ENCODE assay signal across 1 cellular context in the genomic region with DNA sequence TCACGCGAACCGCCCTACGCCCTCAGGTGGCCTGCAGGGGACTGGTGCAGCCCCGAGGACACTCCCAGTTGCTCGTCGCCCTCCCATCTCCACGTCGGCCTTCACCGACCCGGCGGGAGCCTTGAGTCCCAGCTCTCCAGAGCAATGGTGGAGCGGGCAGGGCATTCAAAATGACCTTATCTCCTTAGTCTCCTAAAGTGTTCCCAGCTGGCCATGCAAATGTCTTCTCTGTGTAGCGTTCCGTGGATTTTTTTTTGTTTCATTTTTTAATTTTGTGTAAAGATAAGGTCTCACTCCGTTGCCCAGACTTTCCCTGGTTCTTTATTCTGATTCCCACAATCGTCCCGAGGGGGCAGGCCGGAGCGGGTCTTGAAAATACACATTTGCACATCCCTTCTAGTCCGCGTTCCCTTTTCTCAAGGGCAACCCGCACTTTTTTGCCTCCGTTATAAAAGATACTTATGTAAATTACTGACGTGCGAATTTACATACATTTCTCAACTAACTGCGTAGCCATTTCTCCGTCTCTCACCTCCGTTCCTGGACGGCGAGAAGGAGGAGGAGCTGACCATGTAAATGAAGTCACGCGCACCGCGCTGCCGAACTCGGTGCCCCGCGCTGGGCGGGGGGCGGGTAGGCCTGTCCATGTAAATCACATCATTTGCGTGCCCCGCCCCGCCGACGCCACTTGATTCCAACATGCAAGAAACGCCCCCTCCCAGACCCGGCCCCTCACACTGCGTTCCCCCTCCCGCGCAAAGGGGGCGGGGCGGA.
TF ChIP-seq lines count a peak whose summit lies in the region.

No MANE protein-coding gene starts in this region.

TF ChIP-seq in K562, 482 proteins besides CTCF, POLR2A, EP300 and RAD21 (continued from another document and continues in another):
- TF ChIP-seq JUND (IDR thresholded peaks at IDR 0.05; ENCODE audit: borderline replicate concordance, low read depth, low read length) (peak; percentile 35; the same call in 1 of the 2 replicates), JUND (tag; IDR thresholded peaks at IDR 0.05; ENCODE audit: borderline replicate concordance, low read depth, low read length) (peak; percentile 47; the same call in 1 of the 3 replicates), MCM7 (IDR thresholded peaks at IDR 0.05) (no peak), THRA (IDR thresholded peaks at IDR 0.05) (no peak), ZNF785 (CRISPR knock-in tag; IDR thresholded peaks at IDR 0.05) (no peak), ATF7 (IDR thresholded peaks at IDR 0.05) (peak; percentile 85), ARID1B (IDR thresholded peaks at IDR 0.05) (peak; percentile 53), ZNF551 (CRISPR knock-in tag; IDR thresholded peaks at IDR 0.05) (no peak), MIER1 (IDR thresholded peaks at IDR 0.05; ENCODE audit: low read depth) (peak; percentile 60; the same call in 1 of the 2 replicates), ADNP (tag; IDR thresholded peaks at IDR 0.05) (no peak), CBX2 (IDR thresholded peaks at IDR 0.05; ENCODE audit: insufficient read depth, low read length, poor library complexity, severe bottlenecking) (no peak), SMAD3 (CRISPR knock-in tag; conservative IDR thresholded peaks at IDR 0.05) (no peak), ZBTB7A (IDR thresholded peaks at IDR 0.05; ENCODE audit: borderline replicate concordance, control insufficient read depth, low read depth, low read length) (peak; percentile 55; the same call in 1 of the 2 replicates), EHMT2 (IDR thresholded peaks at IDR 0.05) (no peak), GABPB1 (CRISPR knock-in tag; IDR thresholded peaks at IDR 0.05) (no peak; the same call in 1 of the 2 replicates), ETV1 (tag; conservative IDR thresholded peaks at IDR 0.05; ENCODE audit: low read depth) (0 out of 2 replicates have a peak, but pooled peaks have one; percentile 30), TRIM24 (IDR thresholded peaks at IDR 0.05) (peak in 1 of 2 experiments; percentile 66; a peak in 2 of 4 replicates), ZNF175 (CRISPR knock-in tag; IDR thresholded peaks at IDR 0.05; ENCODE audit: low read depth) (no peak; the same call in 1 of the 2 replicates), RBM39 (optimal IDR thresholded peaks at IDR 0.05; ENCODE audit: low read depth, low read length) (no peak), TCF7L2 (IDR thresholded peaks at IDR 0.05; ENCODE audit: low read depth, low read length) (no peak), HDAC1 (IDR thresholded peaks at IDR 0.05) (no peak), ZNF583 (CRISPR knock-in tag; IDR thresholded peaks at IDR 0.05) (no peak), HMG20B (CRISPR knock-in tag; IDR thresholded peaks at IDR 0.05) (no peak), EWSR1 (IDR thresholded peaks at IDR 0.05; ENCODE audit: borderline replicate concordance, low read depth, partially characterized antibody) (no peak), ETV5 (CRISPR knock-in tag; IDR thresholded peaks at IDR 0.05; ENCODE audit: low read depth) (0 out of 2 replicates have a peak, but pooled peaks have one; percentile 16), SOX6 (IDR thresholded peaks at IDR 0.05) (no peak), ZBTB33 (CRISPR knock-in tag; IDR thresholded peaks at IDR 0.05) (peak; percentile 8; the same call in 1 of the 2 replicates), LEF1 (IDR thresholded peaks at IDR 0.05) (0 out of 2 replicates have a peak, but pooled peaks have one; percentile 15), ZNF740 (CRISPR knock-in tag; IDR thresholded peaks at IDR 0.05) (no peak), ZNF740 (tag; IDR thresholded peaks at IDR 0.05) (no peak), SMAD4 (CRISPR knock-in tag; conservative IDR thresholded peaks at IDR 0.05) (no peak; the same call in 1 of the 2 replicates), CBFB (CRISPR knock-in tag; IDR thresholded peaks at IDR 0.05) (no peak), ZNF57 (CRISPR knock-in tag; IDR thresholded peaks at IDR 0.05) (no peak), KAT7 (CRISPR knock-in tag; IDR thresholded peaks at IDR 0.05; ENCODE audit: borderline replicate concordance) (no peak; the same call in 1 of the 2 replicates)
- TF ChIP-seq, protein P1, sequence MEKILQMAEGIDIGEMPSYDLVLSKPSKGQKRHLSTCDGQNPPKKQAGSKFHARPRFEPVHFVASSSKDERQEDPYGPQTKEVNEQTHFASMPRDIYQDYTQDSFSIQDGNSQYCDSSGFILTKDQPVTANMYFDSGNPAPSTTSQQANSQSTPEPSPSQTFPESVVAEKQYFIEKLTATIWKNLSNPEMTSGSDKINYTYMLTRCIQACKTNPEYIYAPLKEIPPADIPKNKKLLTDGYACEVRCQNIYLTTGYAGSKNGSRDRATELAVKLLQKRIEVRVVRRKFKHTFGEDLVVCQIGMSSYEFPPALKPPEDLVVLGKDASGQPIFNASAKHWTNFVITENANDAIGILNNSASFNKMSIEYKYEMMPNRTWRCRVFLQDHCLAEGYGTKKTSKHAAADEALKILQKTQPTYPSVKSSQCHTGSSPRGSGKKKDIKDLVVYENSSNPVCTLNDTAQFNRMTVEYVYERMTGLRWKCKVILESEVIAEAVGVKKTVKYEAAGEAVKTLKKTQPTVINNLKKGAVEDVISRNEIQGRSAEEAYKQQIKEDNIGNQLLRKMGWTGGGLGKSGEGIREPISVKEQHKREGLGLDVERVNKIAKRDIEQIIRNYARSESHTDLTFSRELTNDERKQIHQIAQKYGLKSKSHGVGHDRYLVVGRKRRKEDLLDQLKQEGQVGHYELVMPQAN (IDR thresholded peaks at IDR 0.05; ENCODE audit: borderline replicate concordance) = 0 out of 2 replicates have a peak, but pooled peaks have one; percentile 53
- TF ChIP-seq, protein P2, sequence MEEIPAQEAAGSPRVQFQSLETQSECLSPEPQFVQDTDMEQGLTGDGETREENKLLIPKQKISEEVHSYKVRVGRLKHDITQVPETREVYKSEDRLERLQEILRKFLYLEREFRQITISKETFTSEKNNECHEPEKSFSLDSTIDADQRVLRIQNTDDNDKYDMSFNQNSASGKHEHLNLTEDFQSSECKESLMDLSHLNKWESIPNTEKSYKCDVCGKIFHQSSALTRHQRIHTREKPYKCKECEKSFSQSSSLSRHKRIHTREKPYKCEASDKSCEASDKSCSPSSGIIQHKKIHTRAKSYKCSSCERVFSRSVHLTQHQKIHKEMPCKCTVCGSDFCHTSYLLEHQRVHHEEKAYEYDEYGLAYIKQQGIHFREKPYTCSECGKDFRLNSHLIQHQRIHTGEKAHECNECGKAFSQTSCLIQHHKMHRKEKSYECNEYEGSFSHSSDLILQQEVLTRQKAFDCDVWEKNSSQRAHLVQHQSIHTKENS (CRISPR knock-in tag; IDR thresholded peaks at IDR 0.05) = no peak
- TF ChIP-seq, protein P3, sequence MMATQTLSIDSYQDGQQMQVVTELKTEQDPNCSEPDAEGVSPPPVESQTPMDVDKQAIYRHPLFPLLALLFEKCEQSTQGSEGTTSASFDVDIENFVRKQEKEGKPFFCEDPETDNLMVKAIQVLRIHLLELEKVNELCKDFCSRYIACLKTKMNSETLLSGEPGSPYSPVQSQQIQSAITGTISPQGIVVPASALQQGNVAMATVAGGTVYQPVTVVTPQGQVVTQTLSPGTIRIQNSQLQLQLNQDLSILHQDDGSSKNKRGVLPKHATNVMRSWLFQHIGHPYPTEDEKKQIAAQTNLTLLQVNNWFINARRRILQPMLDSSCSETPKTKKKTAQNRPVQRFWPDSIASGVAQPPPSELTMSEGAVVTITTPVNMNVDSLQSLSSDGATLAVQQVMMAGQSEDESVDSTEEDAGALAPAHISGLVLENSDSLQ (IDR thresholded peaks at IDR 0.05) = peak; percentile 92
- TF ChIP-seq, protein P4, sequence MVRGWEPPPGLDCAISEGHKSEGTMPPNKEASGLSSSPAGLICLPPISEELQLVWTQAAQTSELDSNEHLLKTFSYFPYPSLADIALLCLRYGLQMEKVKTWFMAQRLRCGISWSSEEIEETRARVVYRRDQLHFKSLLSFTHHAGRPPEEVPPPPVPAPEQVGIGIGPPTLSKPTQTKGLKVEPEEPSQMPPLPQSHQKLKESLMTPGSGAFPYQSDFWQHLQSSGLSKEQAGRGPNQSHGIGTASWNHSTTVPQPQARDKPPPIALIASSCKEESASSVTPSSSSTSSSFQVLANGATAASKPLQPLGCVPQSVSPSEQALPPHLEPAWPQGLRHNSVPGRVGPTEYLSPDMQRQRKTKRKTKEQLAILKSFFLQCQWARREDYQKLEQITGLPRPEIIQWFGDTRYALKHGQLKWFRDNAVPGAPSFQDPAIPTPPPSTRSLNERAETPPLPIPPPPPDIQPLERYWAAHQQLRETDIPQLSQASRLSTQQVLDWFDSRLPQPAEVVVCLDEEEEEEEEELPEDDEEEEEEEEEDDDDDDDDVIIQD (CRISPR knock-in tag; IDR thresholded peaks at IDR 0.05) = no peak
- TF ChIP-seq, protein P5, sequence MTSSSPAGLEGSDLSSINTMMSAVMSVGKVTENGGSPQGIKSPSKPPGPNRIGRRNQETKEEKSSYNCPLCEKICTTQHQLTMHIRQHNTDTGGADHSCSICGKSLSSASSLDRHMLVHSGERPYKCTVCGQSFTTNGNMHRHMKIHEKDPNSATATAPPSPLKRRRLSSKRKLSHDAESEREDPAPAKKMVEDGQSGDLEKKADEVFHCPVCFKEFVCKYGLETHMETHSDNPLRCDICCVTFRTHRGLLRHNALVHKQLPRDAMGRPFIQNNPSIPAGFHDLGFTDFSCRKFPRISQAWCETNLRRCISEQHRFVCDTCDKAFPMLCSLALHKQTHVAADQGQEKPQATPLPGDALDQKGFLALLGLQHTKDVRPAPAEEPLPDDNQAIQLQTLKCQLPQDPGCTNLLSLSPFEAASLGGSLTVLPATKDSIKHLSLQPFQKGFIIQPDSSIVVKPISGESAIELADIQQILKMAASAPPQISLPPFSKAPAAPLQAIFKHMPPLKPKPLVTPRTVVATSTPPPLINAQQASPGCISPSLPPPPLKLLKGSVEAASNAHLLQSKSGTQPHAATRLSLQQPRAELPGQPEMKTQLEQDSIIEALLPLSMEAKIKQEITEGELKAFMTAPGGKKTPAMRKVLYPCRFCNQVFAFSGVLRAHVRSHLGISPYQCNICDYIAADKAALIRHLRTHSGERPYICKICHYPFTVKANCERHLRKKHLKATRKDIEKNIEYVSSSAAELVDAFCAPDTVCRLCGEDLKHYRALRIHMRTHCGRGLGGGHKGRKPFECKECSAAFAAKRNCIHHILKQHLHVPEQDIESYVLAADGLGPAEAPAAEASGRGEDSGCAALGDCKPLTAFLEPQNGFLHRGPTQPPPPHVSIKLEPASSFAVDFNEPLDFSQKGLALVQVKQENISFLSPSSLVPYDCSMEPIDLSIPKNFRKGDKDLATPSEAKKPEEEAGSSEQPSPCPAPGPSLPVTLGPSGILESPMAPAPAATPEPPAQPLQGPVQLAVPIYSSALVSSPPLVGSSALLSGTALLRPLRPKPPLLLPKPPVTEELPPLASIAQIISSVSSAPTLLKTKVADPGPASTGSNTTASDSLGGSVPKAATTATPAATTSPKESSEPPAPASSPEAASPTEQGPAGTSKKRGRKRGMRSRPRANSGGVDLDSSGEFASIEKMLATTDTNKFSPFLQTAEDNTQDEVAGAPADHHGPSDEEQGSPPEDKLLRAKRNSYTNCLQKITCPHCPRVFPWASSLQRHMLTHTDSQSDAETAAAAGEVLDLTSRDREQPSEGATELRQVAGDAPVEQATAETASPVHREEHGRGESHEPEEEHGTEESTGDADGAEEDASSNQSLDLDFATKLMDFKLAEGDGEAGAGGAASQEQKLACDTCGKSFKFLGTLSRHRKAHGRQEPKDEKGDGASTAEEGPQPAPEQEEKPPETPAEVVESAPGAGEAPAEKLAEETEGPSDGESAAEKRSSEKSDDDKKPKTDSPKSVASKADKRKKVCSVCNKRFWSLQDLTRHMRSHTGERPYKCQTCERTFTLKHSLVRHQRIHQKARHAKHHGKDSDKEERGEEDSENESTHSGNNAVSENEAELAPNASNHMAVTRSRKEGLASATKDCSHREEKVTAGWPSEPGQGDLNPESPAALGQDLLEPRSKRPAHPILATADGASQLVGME (CRISPR knock-in tag; IDR thresholded peaks at IDR 0.05) = no peak
- TF ChIP-seq, protein P6, sequence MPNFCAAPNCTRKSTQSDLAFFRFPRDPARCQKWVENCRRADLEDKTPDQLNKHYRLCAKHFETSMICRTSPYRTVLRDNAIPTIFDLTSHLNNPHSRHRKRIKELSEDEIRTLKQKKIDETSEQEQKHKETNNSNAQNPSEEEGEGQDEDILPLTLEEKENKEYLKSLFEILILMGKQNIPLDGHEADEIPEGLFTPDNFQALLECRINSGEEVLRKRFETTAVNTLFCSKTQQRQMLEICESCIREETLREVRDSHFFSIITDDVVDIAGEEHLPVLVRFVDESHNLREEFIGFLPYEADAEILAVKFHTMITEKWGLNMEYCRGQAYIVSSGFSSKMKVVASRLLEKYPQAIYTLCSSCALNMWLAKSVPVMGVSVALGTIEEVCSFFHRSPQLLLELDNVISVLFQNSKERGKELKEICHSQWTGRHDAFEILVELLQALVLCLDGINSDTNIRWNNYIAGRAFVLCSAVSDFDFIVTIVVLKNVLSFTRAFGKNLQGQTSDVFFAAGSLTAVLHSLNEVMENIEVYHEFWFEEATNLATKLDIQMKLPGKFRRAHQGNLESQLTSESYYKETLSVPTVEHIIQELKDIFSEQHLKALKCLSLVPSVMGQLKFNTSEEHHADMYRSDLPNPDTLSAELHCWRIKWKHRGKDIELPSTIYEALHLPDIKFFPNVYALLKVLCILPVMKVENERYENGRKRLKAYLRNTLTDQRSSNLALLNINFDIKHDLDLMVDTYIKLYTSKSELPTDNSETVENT (CRISPR knock-in tag; IDR thresholded peaks at IDR 0.05) = no peak
